12 cellular contexts compared by ENCODE assay signal in the genomic region with DNA sequence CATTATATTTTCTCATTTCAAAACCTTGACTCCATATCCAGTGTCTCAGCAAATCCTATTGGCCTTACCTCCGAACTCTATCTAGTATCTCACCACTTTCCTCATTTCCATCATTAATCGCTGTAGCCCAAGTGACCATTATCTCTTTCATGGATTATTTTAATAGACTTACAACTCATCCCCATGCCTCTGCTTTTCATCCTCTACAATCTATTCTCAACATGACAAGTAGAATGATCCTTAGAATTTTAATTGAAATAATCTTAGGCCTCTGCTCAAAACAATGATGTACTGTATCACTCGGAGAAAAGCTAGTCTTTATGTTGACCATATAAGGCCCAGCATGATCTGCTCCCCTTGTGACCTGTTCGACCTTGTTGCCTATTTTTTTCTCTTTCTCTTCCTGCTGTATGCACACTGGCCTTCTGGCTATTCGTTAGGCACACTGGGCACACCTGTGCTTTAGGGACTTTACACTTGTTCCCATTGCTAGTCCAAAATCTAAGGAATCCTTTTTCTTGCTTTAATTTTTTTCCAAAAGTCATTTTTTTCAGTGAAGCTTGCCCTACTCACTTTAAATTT. TPM values are rescaled to one million over a fixed set of nuclear protein-coding genes. Genes with fewer than 3 reads are reported as not detected.
DNase-seq lines count a peak whose midpoint lies in the region; ATAC-seq, FAIRE-seq and TF ChIP-seq lines count a peak whose summit lies in the region.
"Had no signal": no experiment of that assay in that cellular context is flagged by ENCODE, and none has a peak within 500 bp of the region (broad histone marks: within the 10 kb centered on the region; RNA-seq: fewer than 3 reads in every experiment).

No MANE protein-coding gene starts in this region.

- H3K27ac Mint-ChIP-seq in Calu3 (ENCODE audit: unreplicated experiment) (peak overlapping the region; percentile 91), chondrocyte (ENCODE audit: unreplicated experiment) (peak overlapping the region; percentile 6), nephron progenitor cell (peak overlapping the region; percentile 36)

- H3K4me3 Mint-ChIP-seq in Calu3 (ENCODE audit: low read depth, unreplicated experiment) (peak overlapping the region; percentile 61), chondrocyte (ENCODE audit: unreplicated experiment) (no peak overlapping the region), nephron progenitor cell (no peak overlapping the region)

- intact Hi-C loops in Calu3 (cut with micrococcal nuclease; ENCODE audit: unreplicated experiment) = loop anchor here (10.0 kb wide), 1 partner anchor 50 kb away; the partner anchor contains the start of gene EPSTI1

- TF ChIP-seq CTCF in Calu3 (IDR thresholded peaks at IDR 0.05; ENCODE audit: unreplicated experiment) (no peak), chondrocyte (IDR thresholded peaks at IDR 0.05) (no peak), nephron progenitor cell (IDR thresholded peaks at IDR 0.05) (no peak), D721Med (IDR thresholded peaks at IDR 0.05; ENCODE audit: insufficient read depth, missing control alignments) (no peak)

- no peak for FAIRE-seq in D721Med (lab: Jason Lieb, UNC)

- ATAC-seq in HG02759 (IDR thresholded peaks at IDR 0.05; ENCODE audit: unreplicated experiment) (peak; percentile 26), GM18867 (IDR thresholded peaks at IDR 0.05; ENCODE audit: unreplicated experiment) (no peak), GM21367 (IDR thresholded peaks at IDR 0.05; ENCODE audit: unreplicated experiment) (no peak)

- DNase-seq in Calu3 = no peak
- DNase-seq in chondrocyte (ENCODE audit: low spot score) = no peak
- no peak for DNase-seq in nephron progenitor cell
- no peak for DNase-seq in OCI-M2 (lab: John Stamatoyannopoulos, UW; ENCODE audit: unreplicated experiment)
- DNase-seq in D721Med (ENCODE audit: insufficient read length, low spot score) = no peak
- DNase-seq: activated gamma-delta T cell treated with Interleukin-2 at 50 U/mL for 16 hours; NCI-H526 treated with DMSO at 0.1 percent for 48 hours; stimulated activated naive CD4-positive, alpha-beta T cell treated with Interleukin-2 at 50 U/mL for 16 hours; T1000 had no signal

- H3K9me3 Mint-ChIP-seq in Calu3 (ENCODE audit: low read depth, unreplicated experiment) (no peaks in the 10 kb centered on the region), chondrocyte (ENCODE audit: low read depth) (no peaks in the 10 kb centered on the region), nephron progenitor cell (peaks cover 38% of the 10 kb centered on the region)

- CTCF ChIA-PET in Calu3 (lab: Charles Lee) = no interaction called here

- TSS peak; percentile 92 for BruUV-seq in Calu3 (replicated peaks; lab: Mats Ljungman, UMichigan)

- H3K4me1 Mint-ChIP-seq in Calu3 (ENCODE audit: low read depth, unreplicated experiment) (peaks cover 63% of the 10 kb centered on the region), chondrocyte (ENCODE audit: low read depth) (peaks cover 51% of the 10 kb centered on the region), nephron progenitor cell (peaks cover 19% of the 10 kb centered on the region)

- H3K36me3 Mint-ChIP-seq in Calu3 (ENCODE audit: insufficient read depth, unreplicated experiment) = peaks cover 5% of the 10 kb centered on the region
- H3K36me3 Mint-ChIP-seq in chondrocyte (ENCODE audit: low read depth) = no peaks in the 10 kb centered on the region
- H3K36me3 Mint-ChIP-seq in nephron progenitor cell (ENCODE audit: low read depth) = peaks cover 69% of the 10 kb centered on the region

- no peaks in the 10 kb centered on the region for H3K27me3 Mint-ChIP-seq in Calu3 (ENCODE audit: unreplicated experiment)
- H3K27me3 Mint-ChIP-seq in chondrocyte (ENCODE audit: low read depth) = no peaks in the 10 kb centered on the region
- H3K27me3 Mint-ChIP-seq in nephron progenitor cell (ENCODE audit: low read depth, poor library complexity) = no peaks in the 10 kb centered on the region

RNA-seq across cellular contexts. Expression of gene DNAJC15, which starts 21.4 kb away (rescaled TPM):
- 13.1 and 16.4 TPM in 2 replicates for total RNA-seq in Calu3 (2022)
- 18.0 to 24.3 TPM (median 21.6 TPM) in 3 replicates for total RNA-seq in chondrocyte

RNA-seq across cellular contexts. Expression of gene EPSTI1, which starts 52.8 kb away (rescaled TPM):
- total RNA-seq in Calu3 (2022) (11.5 and 31.9 TPM in 2 replicates), chondrocyte (2.1 to 3.8 TPM (median 2.8 TPM) in 3 replicates)

Comparison
In these comparisons a context has a peak if more than half of its experiments do, and no peak if none do; other contexts are left out.
1. H3K27ac Mint-ChIP-seq: peak in every context shown above with its lines; median percentile 91 in Calu3; 36 in nephron progenitor cell; 6 in chondrocyte.